8 cellular contexts compared by ENCODE assay signal in the genomic region with DNA sequence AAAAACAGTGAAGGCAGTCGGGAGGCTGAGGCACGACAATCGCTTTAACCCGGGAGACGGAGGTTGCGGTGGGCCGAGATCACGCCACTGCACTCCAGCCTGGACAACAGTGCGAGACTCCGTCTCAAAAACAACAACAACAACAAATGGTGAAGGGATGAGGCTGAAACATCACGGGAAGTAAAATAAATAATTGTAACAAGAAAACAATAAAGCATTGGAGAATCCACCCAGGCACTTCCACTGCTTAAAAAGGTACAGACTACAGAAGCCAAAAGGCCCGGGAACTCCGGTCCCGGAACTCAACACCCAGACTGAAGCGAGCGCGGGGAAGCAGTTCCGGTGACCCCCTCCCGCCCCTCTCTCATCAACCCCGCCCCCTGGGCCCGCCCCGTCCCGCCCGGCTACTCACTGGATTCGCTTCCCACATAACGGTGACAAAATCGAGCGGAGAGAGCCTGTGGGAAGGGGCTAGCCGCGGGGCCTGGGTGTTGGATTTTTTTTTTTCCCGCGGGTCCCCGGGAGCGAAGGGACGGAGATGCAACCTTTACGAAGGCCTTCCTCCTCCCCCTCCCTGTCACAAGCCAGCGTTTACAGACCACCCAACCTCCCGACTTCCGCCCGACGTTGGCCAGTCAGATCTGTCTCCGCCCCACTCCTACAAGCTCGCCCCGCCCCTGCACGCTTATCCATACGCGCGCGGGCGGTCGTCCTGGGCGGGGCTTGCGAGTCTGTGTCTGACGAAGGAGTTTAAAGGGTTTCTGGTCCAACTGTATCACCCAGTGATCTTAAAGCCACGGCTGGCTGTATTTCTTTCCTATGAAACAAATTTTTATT. TPM values are rescaled to one million over a fixed set of nuclear protein-coding genes. Genes with fewer than 3 reads are reported as not detected.
DNase-seq lines count a peak whose midpoint lies in the region; ATAC-seq and TF ChIP-seq lines count a peak whose summit lies in the region.

A gene with protein sequence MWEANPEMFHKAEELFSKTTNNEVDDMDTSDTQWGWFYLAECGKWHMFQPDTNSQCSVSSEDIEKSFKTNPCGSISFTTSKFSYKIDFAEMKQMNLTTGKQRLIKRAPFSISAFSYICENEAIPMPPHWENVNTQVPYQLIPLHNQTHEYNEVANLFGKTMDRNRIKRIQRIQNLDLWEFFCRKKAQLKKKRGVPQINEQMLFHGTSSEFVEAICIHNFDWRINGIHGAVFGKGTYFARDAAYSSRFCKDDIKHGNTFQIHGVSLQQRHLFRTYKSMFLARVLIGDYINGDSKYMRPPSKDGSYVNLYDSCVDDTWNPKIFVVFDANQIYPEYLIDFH (minus strand): TSS at position 600 of the 837 bp plus-strand sequence. CDS start 170 bp downstream, at position 430.

- H3K9me3 ChIP-seq in HUES64 (ENCODE audit: insufficient read depth, low read depth, low read length) (no peaks in the 10 kb centered on the region), OCI-LY3 (ENCODE audit: insufficient read depth, low read length) (no peaks in the 10 kb centered on the region)

- peaks cover 27% of the 10 kb centered on the region for H3K79me2 ChIP-seq in OCI-LY3 (ENCODE audit: low read length)

- CTCF ChIA-PET in Calu3 (lab: Charles Lee): interaction anchor here (0.7 to 1.2 kb wide), 2 partner anchors 22 to 573 kb away, joined by 3 to 6 read pairs; no protein-coding TSS in a partner anchor

- WGBS in HUES64: 1% methylated on average over 52 of the region's 55 CpGs

- H3K9me3 Mint-ChIP-seq in Calu3 (ENCODE audit: low read depth, unreplicated experiment) (no peaks in the 10 kb centered on the region), endothelial cell (ENCODE audit: unreplicated experiment) (no peaks in the 10 kb centered on the region)

- H3K4me3 ChIP-seq in HUES64 (ENCODE audit: low read length) (peak within 1 kb of the TSS; percentile 98), OCI-LY3 (ENCODE audit: low read length) (peak within 1 kb of the TSS; percentile 91)

- peak within 1 kb of the TSS; percentile 88 for H3K27ac ChIP-seq in HUES64 (ENCODE audit: low read depth, low read length)
- H3K27ac ChIP-seq in OCI-LY3 (ENCODE audit: low read length): peak within 1 kb of the TSS; percentile 54

- ATAC-seq in GM21447 (IDR thresholded peaks at IDR 0.05; ENCODE audit: unreplicated experiment): peak; percentile 92

- H3K36me3 ChIP-seq in HUES64 (ENCODE audit: insufficient read depth, low read length) (no peaks in the 10 kb centered on the region), OCI-LY3 (replicated peaks; ENCODE audit: low read depth, low read length) (no peaks in the 10 kb centered on the region)

- DNase-seq in Calu3 (peak; percentile 95), endothelial cell (ENCODE audit: low spot score) (peak; percentile 93), middle frontal gyrus (ENCODE audit: extremely low spot score, low spot score) (peak; percentile 93)
- DNase-seq in activated CD8-positive, alpha-beta memory T cell treated with anti-CD3 and anti-CD28 coated beads, Interleukin-2, amount 50 U/mL, for 48 hours: peak; percentile 96
- peak; percentile 97 to 98 for DNase-seq in stimulated activated CD8-positive, alpha-beta memory T cell treated with anti-CD3 and anti-CD28 coated beads, Interleukin-2, amount 100 ng/mL, for 48 hours (ENCODE audit: low read depth in 2 of 2)

- peak within 1 kb of the TSS; percentile 78 for H2AFZ ChIP-seq in OCI-LY3 (ENCODE audit: low read depth, low read length)

- peak within 1 kb of the TSS; percentile 84 for H3K4me3 Mint-ChIP-seq in Calu3 (ENCODE audit: low read depth, unreplicated experiment)
- H3K4me3 Mint-ChIP-seq in endothelial cell (ENCODE audit: unreplicated experiment): peak within 1 kb of the TSS; percentile 98

- H3K4me1 Mint-ChIP-seq in Calu3 (ENCODE audit: low read depth, unreplicated experiment): peaks cover 8% of the 10 kb centered on the region
- peaks cover 10% of the 10 kb centered on the region for H3K4me1 Mint-ChIP-seq in endothelial cell (ENCODE audit: unreplicated experiment)

- H3K27ac Mint-ChIP-seq in Calu3 (ENCODE audit: unreplicated experiment) (peak within 1 kb of the TSS; percentile 89), endothelial cell (ENCODE audit: unreplicated experiment) (peak within 1 kb of the TSS; percentile 96)

- peaks cover 9% of the 10 kb centered on the region for H3K4me1 ChIP-seq in HUES64 (ENCODE audit: insufficient read depth, low read length)
- peaks cover 42% of the 10 kb centered on the region for H3K4me1 ChIP-seq in OCI-LY3 (ENCODE audit: low read length)

- H3K27me3 ChIP-seq in HUES64 (ENCODE audit: insufficient read depth, low read length): no peaks in the 10 kb centered on the region
- no peaks in the 10 kb centered on the region for H3K27me3 ChIP-seq in OCI-LY3 (ENCODE audit: low read depth, low read length)

- no TSS peak for BruUV-seq in Calu3 (replicated peaks; lab: Mats Ljungman, UMichigan)

- TF ChIP-seq CTCF in Calu3 (IDR thresholded peaks at IDR 0.05; ENCODE audit: unreplicated experiment): no peak
- TF ChIP-seq CTCF in OCI-LY3 (IDR thresholded peaks at IDR 0.05; ENCODE audit: low read depth, low read length): no peak
- no peak for TF ChIP-seq CTCF in endothelial cell (IDR thresholded peaks at IDR 0.05; ENCODE audit: unreplicated experiment)

- intact Hi-C loops in Calu3 (cut with micrococcal nuclease; ENCODE audit: unreplicated experiment): no loop called here

- no peaks in the 10 kb centered on the region for H3K27me3 Mint-ChIP-seq in Calu3 (ENCODE audit: unreplicated experiment)
- H3K27me3 Mint-ChIP-seq in endothelial cell (ENCODE audit: unreplicated experiment): no peaks in the 10 kb centered on the region

- peak within 1 kb of the TSS; percentile 83 for H3K4me2 ChIP-seq in OCI-LY3 (ENCODE audit: low read length)

- no peaks in the 10 kb centered on the region for H4K20me1 ChIP-seq in OCI-LY3 (ENCODE audit: insufficient read depth, low read length)

- peak within 1 kb of the TSS; percentile 76 for H3K9ac ChIP-seq in HUES64 (ENCODE audit: low read depth, low read length)
- H3K9ac ChIP-seq in OCI-LY3 (ENCODE audit: low read length): peak within 1 kb of the TSS; percentile 79

- peaks cover 13% of the 10 kb centered on the region for H3K36me3 Mint-ChIP-seq in Calu3 (ENCODE audit: insufficient read depth, unreplicated experiment)
- H3K36me3 Mint-ChIP-seq in endothelial cell (ENCODE audit: low read depth, unreplicated experiment): no peaks in the 10 kb centered on the region

RNA-seq across cellular contexts. Expression of the gene that starts here (rescaled TPM):
- total RNA-seq in Calu3 (2022) (3.7 and 5.2 TPM in 2 replicates), endothelial cell (ENCODE audit: unreplicated experiment) (11.4 TPM)
- 8.0 TPM for polyA plus RNA-seq in HUES64 (2013, experiment 1 of 2)
- 10.0 TPM for polyA plus RNA-seq in HUES64 (2013, experiment 2 of 2)

Comparison
In these comparisons a context has a peak if more than half of its experiments do, and no peak if none do; other contexts are left out.
1. Peak in every context shown above with its lines: DNase-seq, ATAC-seq, H3K4me3 ChIP-seq and H3K27ac ChIP-seq.